In the genomic region with DNA sequence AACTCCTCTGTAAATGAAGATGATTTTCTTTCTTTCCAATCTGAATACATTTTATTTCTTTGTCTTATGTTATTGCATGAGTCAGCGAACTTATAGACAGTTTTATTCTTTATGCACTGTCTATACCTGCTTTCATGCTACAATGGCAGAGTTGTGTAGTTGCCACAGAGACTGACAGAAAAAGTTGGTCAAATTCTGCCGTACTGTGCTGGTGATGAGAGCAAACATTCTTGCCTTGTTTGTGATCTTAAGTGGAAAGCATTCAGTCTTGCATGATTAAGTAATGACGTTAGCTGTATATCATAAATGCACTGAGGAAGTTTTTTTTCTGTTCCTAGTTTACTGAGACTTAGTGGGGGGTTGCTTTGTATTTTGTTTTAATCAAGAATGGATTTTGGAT, we compare ENCODE assay signal across 16 cellular contexts. TPM values are rescaled to one million over a fixed set of nuclear protein-coding genes. Genes with fewer than 3 reads are reported as not detected.
A peak's percentile ranks its signal among the peaks of the same experiment; 100 is the strongest.
DNase-seq lines count a peak whose midpoint lies in the region; ATAC-seq and TF ChIP-seq lines count a peak whose summit lies in the region.
"Had no signal": no experiment of that assay in that cellular context is flagged by ENCODE, and none has a peak within 500 bp of the region (broad histone marks: within the 10 kb centered on the region; RNA-seq: fewer than 3 reads in every experiment).

No MANE protein-coding gene starts in this region.

- no peak for DNase-seq in activated T-cell treated with anti-CD3 and anti-CD28 coated beads, Interleukin-2, amount 50 U/mL, for 72 hours
- no peak for DNase-seq in activated T-cell treated with anti-CD3 and anti-CD28 coated beads, Interleukin-2, amount 50 U/mL, for 24 hours
- DNase-seq in astrocyte of the spinal cord (ENCODE audit: low read depth, low spot score) = peak; percentile 43
- DNase-seq in kidney epithelial cell (ENCODE audit: low read depth) = peak; percentile 86
- DNase-seq in upper lobe of right lung = no peak
- DNase-seq in HAP-1 (ENCODE audit: low spot score in 2 of 2) = no peak
- no peak for DNase-seq in stimulated activated CD4-positive, alpha-beta T cell treated with anti-CD3 and anti-CD28 coated beads, Interleukin-2, amount 100 ng/mL, for 48 hours
- DNase-seq: activated CD4-positive, alpha-beta T cell treated with anti-CD3 and anti-CD28 coated beads for 4 hours; activated CD8-positive, alpha-beta memory T cell treated with anti-CD3 and anti-CD28 coated beads, Interleukin-2, amount 50 U/mL, for 48 hours; activated naive CD4-positive, alpha-beta T cell treated with anti-CD3 and anti-CD28 coated beads for 36 hours; Calu3; caudate nucleus; NCI-H226; SHP77 treated with DMSO at 0.1 percent for 48 hours; tibial artery had no signal

- no peaks in the 10 kb centered on the region for H3K9me3 Mint-ChIP-seq in activated T-cell treated with anti-CD3 and anti-CD28 coated beads, Interleukin-2, amount 50 U/mL, for 72 hours
- H3K9me3 Mint-ChIP-seq in activated T-cell treated with anti-CD3 and anti-CD28 coated beads, Interleukin-2, amount 50 U/mL, for 24 hours = no peaks in the 10 kb centered on the region

- H3K4me1 ChIP-seq in upper lobe of right lung (no peaks in the 10 kb centered on the region), HAP-1 (peaks cover 15% of the 10 kb centered on the region)
- H3K4me1 ChIP-seq: tibial artery had no signal

- intact Hi-C loops in upper lobe of right lung (cut with DNase I) = no loop called here

- no peak for ATAC-seq in activated T-cell treated with anti-CD3 and anti-CD28 coated beads, Interleukin-2, amount 50 U/mL, for 72 hours (replicated peaks in 1 of 2)
- peak; percentile 56 for ATAC-seq in upper lobe of right lung
- ATAC-seq in HG02970 (IDR thresholded peaks at IDR 0.05; ENCODE audit: low FRiP score, unreplicated experiment) = no peak

- no peak overlapping the region for H3K27ac ChIP-seq in upper lobe of right lung
- H3K27ac ChIP-seq: tibial artery had no signal

- H3K27me3 ChIP-seq in kidney epithelial cell (ENCODE audit: control insufficient read depth, insufficient read depth, low read length) = no peaks in the 10 kb centered on the region
- H3K27me3 ChIP-seq in upper lobe of right lung = no peaks in the 10 kb centered on the region
- no peaks in the 10 kb centered on the region for H3K27me3 ChIP-seq in HAP-1 (ENCODE audit: low read depth)
- H3K27me3 ChIP-seq: tibial artery had no signal

- no peak for TF ChIP-seq CTCF in astrocyte of the spinal cord (IDR thresholded peaks at IDR 0.05; ENCODE audit: low read depth, low read length)
- no peak for TF ChIP-seq CTCF in kidney epithelial cell (IDR thresholded peaks at IDR 0.05; ENCODE audit: insufficient read depth, low read length, poor library complexity, severe bottlenecking)
- no peak for TF ChIP-seq CTCF in upper lobe of right lung (IDR thresholded peaks at IDR 0.05)

- H3K36me3 Mint-ChIP-seq in activated T-cell treated with anti-CD3 and anti-CD28 coated beads, Interleukin-2, amount 50 U/mL, for 72 hours (ENCODE audit: insufficient read depth in 2 of 2) = peaks cover 4 to 22% of the 10 kb centered on the region in 2 donors
- H3K36me3 Mint-ChIP-seq in activated T-cell treated with anti-CD3 and anti-CD28 coated beads, Interleukin-2, amount 50 U/mL, for 24 hours (ENCODE audit: low read depth) = peaks cover 63% of the 10 kb centered on the region

- H3K36me3 ChIP-seq in kidney epithelial cell (ENCODE audit: control insufficient read depth, insufficient read depth, low read length) (no peaks in the 10 kb centered on the region), upper lobe of right lung (peaks cover 14% of the 10 kb centered on the region), HAP-1 (replicated peaks) (peaks cover 4% of the 10 kb centered on the region)

- peak overlapping the region; percentile 19 for H3K27ac Mint-ChIP-seq in activated T-cell treated with anti-CD3 and anti-CD28 coated beads, Interleukin-2, amount 50 U/mL, for 72 hours
- H3K27ac Mint-ChIP-seq in activated T-cell treated with anti-CD3 and anti-CD28 coated beads, Interleukin-2, amount 50 U/mL, for 24 hours = no peak overlapping the region
- H3K27ac Mint-ChIP-seq: activated naive CD4-positive, alpha-beta T cell treated with anti-CD3 and anti-CD28 coated beads for 36 hours had no signal

- H3K4me3 ChIP-seq in astrocyte of the spinal cord (ENCODE audit: low read depth, low read length) (no peak overlapping the region), kidney epithelial cell (ENCODE audit: low read depth, low read length) (no peak overlapping the region), upper lobe of right lung (no peak overlapping the region), HAP-1 (no peak overlapping the region)
- H3K4me3 ChIP-seq: tibial artery had no signal

- H3K4me3 Mint-ChIP-seq in activated T-cell treated with anti-CD3 and anti-CD28 coated beads, Interleukin-2, amount 50 U/mL, for 72 hours = no peak overlapping the region
- H3K4me3 Mint-ChIP-seq in activated T-cell treated with anti-CD3 and anti-CD28 coated beads, Interleukin-2, amount 50 U/mL, for 24 hours = no peak overlapping the region
- H3K4me3 Mint-ChIP-seq: activated naive CD4-positive, alpha-beta T cell treated with anti-CD3 and anti-CD28 coated beads for 36 hours had no signal

- no peaks in the 10 kb centered on the region for H3K27me3 Mint-ChIP-seq in activated T-cell treated with anti-CD3 and anti-CD28 coated beads, Interleukin-2, amount 50 U/mL, for 72 hours (ENCODE audit: low read depth)
- no peaks in the 10 kb centered on the region for H3K27me3 Mint-ChIP-seq in activated T-cell treated with anti-CD3 and anti-CD28 coated beads, Interleukin-2, amount 50 U/mL, for 24 hours

- in situ Hi-C loops in astrocyte of the spinal cord (cut with HindIII; ENCODE audit: low sequenced_read_pairs) (no loop called here), HAP-1 (cut with MboI; ENCODE audit: low sequenced_read_pairs) (no loop called here)

- H3K9me3 ChIP-seq in upper lobe of right lung (no peaks in the 10 kb centered on the region), HAP-1 (no peaks in the 10 kb centered on the region)
- H3K9me3 ChIP-seq: tibial artery had no signal

- H3K4me1 Mint-ChIP-seq in activated T-cell treated with anti-CD3 and anti-CD28 coated beads, Interleukin-2, amount 50 U/mL, for 72 hours (ENCODE audit: low read depth) = no peaks in the 10 kb centered on the region
- H3K4me1 Mint-ChIP-seq in activated T-cell treated with anti-CD3 and anti-CD28 coated beads, Interleukin-2, amount 50 U/mL, for 24 hours (ENCODE audit: low read depth) = peaks cover 1% of the 10 kb centered on the region

RNA-seq across cellular contexts. Expression of gene ZC3H15, which starts 32.9 kb away (rescaled TPM):
- 10 to 100 TPM; 71.8 to 76.0 TPM for total RNA-seq in activated T-cell treated with anti-CD3 and anti-CD28 coated beads, Interleukin-2, amount 50 U/mL, for 72 hours
- 60.0 and 76.1 TPM in 2 replicates for total RNA-seq in kidney epithelial cell
- 42.9 TPM for total RNA-seq in upper lobe of right lung

Comparison
In these comparisons a context has a peak if more than half of its experiments do, and no peak if none do; other contexts are left out.
1. DNase-seq: peak in astrocyte of the spinal cord (single experiment) and kidney epithelial cell (single experiment); none in activated T-cell treated with anti-CD3 and anti-CD28 coated beads, Interleukin-2, amount 50 U/mL, for 72 hours (0 of 2), activated T-cell treated with anti-CD3 and anti-CD28 coated beads, Interleukin-2, amount 50 U/mL, for 24 hours (single experiment), upper lobe of right lung (single experiment), HAP-1 (0 of 2) and stimulated activated CD4-positive, alpha-beta T cell treated with anti-CD3 and anti-CD28 coated beads, Interleukin-2, amount 100 ng/mL, for 48 hours (0 of 2).